In the genomic region with DNA sequence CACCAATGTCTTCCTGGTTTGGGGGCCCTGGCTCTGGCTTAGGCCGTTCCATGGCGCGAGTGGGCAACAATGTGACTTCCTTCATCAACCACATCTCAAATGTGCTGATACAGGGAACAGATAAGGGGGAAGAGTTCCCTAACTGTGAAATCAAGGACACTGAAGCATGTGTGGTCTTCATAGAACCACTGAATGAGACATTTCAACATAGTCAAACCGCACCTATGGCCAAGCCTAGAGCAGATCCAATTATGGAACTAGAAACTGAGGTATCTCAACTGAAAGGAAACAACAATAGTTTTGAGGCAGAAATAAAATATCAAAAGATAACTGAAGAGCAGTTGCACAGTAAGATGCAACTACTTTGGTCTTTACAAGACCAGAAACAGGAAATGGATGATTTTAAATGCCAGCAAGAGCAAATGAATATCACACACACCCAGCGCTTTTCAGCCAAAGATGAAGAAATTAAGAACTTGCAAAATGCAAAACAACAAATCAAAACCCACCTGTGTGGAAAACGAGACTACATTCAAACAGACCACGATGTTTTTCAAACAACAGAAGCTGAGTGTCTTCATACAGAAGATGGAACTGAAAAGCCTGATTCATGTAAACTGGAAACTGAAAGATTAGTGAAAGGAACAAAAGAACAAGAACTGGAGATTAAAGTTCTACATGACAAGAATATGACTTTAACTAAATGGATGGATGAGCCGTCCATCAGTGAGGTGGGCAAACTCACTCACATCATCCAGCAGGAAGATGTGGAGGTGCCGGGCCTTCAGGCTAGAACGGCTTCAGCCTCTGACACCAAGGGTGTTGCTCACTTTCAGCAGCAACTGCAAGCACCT, we compare ENCODE assay signal across 1 cellular context.
TF ChIP-seq lines count a peak whose summit lies in the region.

No MANE protein-coding gene starts in this region.

TF ChIP-seq in GM12878, 131 proteins besides CTCF, POLR2A, EP300 and RAD21 (continued from another document):
- TF ChIP-seq MYB (IDR thresholded peaks at IDR 0.05; ENCODE audit: borderline replicate concordance, low read depth, low read length) = no peak
- no peak for TF ChIP-seq NFYA (IDR thresholded peaks at IDR 0.05; ENCODE audit: borderline replicate concordance, low read depth, low read length)
- TF ChIP-seq SIX5 (IDR thresholded peaks at IDR 0.05; ENCODE audit: low read depth, low read length, severe bottlenecking) = no peak
- no peak for TF ChIP-seq RCOR1 (conservative IDR thresholded peaks at IDR 0.05; ENCODE audit: low read depth, low read length)
